Comparison of ENCODE assay signal across 8 cellular contexts in the genomic region with DNA sequence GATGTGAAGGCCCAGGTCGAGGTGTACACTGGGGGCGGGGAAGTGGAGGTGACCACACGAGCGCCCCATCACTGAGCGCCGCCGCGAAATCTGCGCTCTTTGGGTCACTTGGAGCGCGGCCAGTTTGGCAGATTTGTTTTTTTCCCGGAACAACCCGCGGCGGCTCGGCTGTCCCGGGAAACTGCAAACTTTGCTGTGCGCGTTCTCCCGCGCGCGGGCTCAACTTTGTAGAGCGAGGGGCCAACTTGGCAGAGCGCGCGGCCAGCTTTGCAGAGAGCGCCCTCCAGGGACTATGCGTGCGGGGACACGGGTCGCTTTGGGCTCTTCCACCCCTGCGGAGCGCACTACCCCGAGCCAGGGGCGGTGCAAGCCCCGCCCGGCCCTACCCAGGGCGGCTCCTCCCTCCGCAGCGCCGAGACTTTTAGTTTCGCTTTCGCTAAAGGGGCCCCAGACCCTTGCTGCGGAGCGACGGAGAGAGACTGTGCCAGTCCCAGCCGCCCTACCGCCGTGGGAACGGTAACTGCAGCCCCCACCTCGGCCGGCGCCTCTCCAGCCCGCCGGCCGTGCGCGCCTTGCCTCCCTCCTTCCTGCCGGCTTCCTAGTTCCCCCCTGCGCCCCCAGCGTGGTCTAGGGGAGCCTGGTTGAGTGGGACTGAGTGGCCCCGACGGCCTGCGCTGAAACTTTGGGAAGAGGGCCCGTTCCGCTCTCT. TPM values are rescaled to one million over a fixed set of nuclear protein-coding genes. Genes with fewer than 3 reads are reported as not detected.
A peak's percentile ranks its signal among the peaks of the same experiment; 100 is the strongest.
DNase-seq lines count a peak whose midpoint lies in the region; ATAC-seq and TF ChIP-seq lines count a peak whose summit lies in the region.

CASP7 (plus strand) TSS at position 450 of the 709 bp plus-strand sequence. CDS start 17,582 bp downstream, outside the sequence.

- POLR2A ChIA-PET in AG04449 (lab: Yijun Ruan, JAX), result interaction anchor here (1.2 kb wide), 1 partner anchor 176 kb away, joined by 3 read pairs; no protein-coding TSS in a partner anchor

- peak within 1 kb of the TSS; percentile 100 for H3K4me3 ChIP-seq in AG04449 (ENCODE audit: low read depth, low read length)
- H3K4me3 ChIP-seq in colonic mucosa, result peak within 1 kb of the TSS; percentile 70

- H3K4me1 ChIP-seq in colonic mucosa, result peaks cover 4% of the 10 kb centered on the region

- CTCF ChIA-PET in AG04449 (lab: Yijun Ruan, JAX), result interaction anchor here (0.6 to 1.9 kb wide), 14 partner anchors 8 to 424 kb away, joined by 3 to 7 read pairs (median 3); partner anchors contain the start of gene NRAP

- TF ChIP-seq CTCF in AG04449 (IDR thresholded peaks at IDR 0.05; ENCODE audit: insufficient read depth, low read length, missing control alignments) (peak; percentile 10), colonic mucosa (IDR thresholded peaks at IDR 0.05) (no peak)

- ATAC-seq in GM18520 (IDR thresholded peaks at IDR 0.05; ENCODE audit: unreplicated experiment), result peak; percentile 46
- peak; percentile 38 for ATAC-seq in HG03060 (IDR thresholded peaks at IDR 0.05; ENCODE audit: low read depth, unreplicated experiment)
- peak; percentile 85 for ATAC-seq in left colon

- H3K36me3 ChIP-seq in colonic mucosa, result no peaks in the 10 kb centered on the region

- H3K9ac ChIP-seq in colonic mucosa (ENCODE audit: low read depth in 2 of 2, low read length in 2 of 2), result peak within 1 kb of the TSS; percentile 97 to 99

- intact Hi-C loops in colonic mucosa (cut with DNase I), result no loop called here
- intact Hi-C loops in left colon (cut with DNase I, micrococcal nuclease), result no loop called here

- no peak for DNase-seq in AG04449 (ENCODE audit: low read depth, low spot score)
- peak; percentile 16 for DNase-seq in NCI-H345 treated with DMSO at 0.1 percent for 48 hours (lab: John Stamatoyannopoulos, UW; ENCODE audit: unreplicated experiment)
- peak; percentile 88 for DNase-seq in activated CD4-positive, alpha-beta T cell treated with anti-CD3 and anti-CD28 coated beads for 48 hours
- DNase-seq in colonic mucosa, result peak; percentile 89
- DNase-seq in left colon, result peak; percentile 87 to 91
- DNase-seq in stimulated activated CD4-positive, alpha-beta T cell treated with anti-CD3 and anti-CD28 coated beads, Interleukin-1b, Interleukin-23, amount 100 ng/mL, for 48 hours, result peak; percentile 83

- no peaks in the 10 kb centered on the region for H3K27me3 ChIP-seq in colonic mucosa

- H3K27ac ChIP-seq in colonic mucosa, result peak within 1 kb of the TSS; percentile 97

- H3K9me3 ChIP-seq in colonic mucosa, result no peaks in the 10 kb centered on the region

RNA-seq across cellular contexts. Expression of gene CASP7, which starts in this region (rescaled TPM):
- total RNA-seq in colonic mucosa, result 100 to 1,000 TPM in 1 of 2 donors, 10 to 100 TPM in 1; 76.9 to 139 TPM
- total RNA-seq in left colon, result 100 to 1,000 TPM; 177 to 205 TPM
